In the genomic region with DNA sequence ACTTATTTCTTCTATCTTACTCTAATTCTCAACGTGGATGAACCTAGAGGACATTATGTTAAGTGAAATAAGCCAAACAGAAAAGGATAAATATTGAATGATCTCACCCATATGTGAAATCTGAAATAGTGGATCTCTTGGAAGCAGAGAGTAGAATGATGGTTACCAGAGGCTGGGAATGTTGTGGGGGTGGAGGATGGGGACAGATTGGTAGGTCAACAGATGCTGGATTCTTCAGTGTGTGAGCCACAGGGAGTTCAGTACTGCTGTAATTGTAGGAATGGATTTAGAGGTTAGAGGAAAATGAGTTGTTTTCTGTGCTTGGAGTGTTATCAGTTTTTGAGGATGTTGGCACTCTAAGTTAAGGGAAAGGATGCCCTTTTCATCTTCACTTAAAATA, we compare ENCODE assay signal across 37 cellular contexts.
A peak's percentile ranks its signal among the peaks of the same experiment; 100 is the strongest.
DNase-seq lines count a peak whose midpoint lies in the region; TF ChIP-seq lines count a peak whose summit lies in the region.
"Had no signal": no experiment of that assay in that cellular context is flagged by ENCODE, and none has a peak within 500 bp of the region (broad histone marks: within the 10 kb centered on the region; RNA-seq: fewer than 3 reads in every experiment).

No MANE protein-coding gene starts in this region.

- no peaks in the 10 kb centered on the region for H3K27me3 ChIP-seq in brain microvascular endothelial cell (replicated peaks)
- H3K27me3 ChIP-seq: breast epithelium, colonic mucosa, sigmoid colon, tibial nerve had no signal

- DNase-seq in NCI-H1694 treated with DMSO at 0.1 percent for 48 hours (lab: John Stamatoyannopoulos, UW) (peak; percentile 26), NCI-H1694 (lab: John Stamatoyannopoulos, UW) (no peak), brain microvascular endothelial cell (peak; percentile 41), foreskin fibroblast (peak; percentile 45 to 77), GM20000 (ENCODE audit: low spot score) (no peak), NCI-H187 (lab: John Stamatoyannopoulos, UW) (no peak), NCI-H226 (no peak)
- no peak for DNase-seq in stimulated activated CD4-positive, alpha-beta T cell treated with anti-CD3 and anti-CD28 coated beads, Interleukin-4, amount 100 ng/mL, for 24 hours
- DNase-seq: activated CD4-positive, alpha-beta T cell treated with anti-CD3 and anti-CD28 coated beads for 48 hours; activated CD8-positive, alpha-beta memory T cell treated with anti-CD3 and anti-CD28 coated beads for 24 hours; activated T-cell treated with anti-CD3 and anti-CD28 coated beads for 4 hours; AML-193; amygdala; CD4-positive, alpha-beta memory T cell; colonic mucosa; effector CD8-positive, alpha-beta T cell; kidney; left ventricle myocardium superior; MM.1S; naive thymus-derived CD8-positive, alpha-beta T cell; NCI-H1105 treated with DMSO at 0.1 percent for 48 hours; NCI-H2029 treated with DMSO at 0.1 percent for 48 hours; NCI-H345; occipital lobe; psoas muscle; SHP77 treated with DMSO at 0.1 percent for 48 hours; sigmoid colon; stimulated activated CD4-positive, alpha-beta T cell treated with anti-CD3 and anti-CD28 coated beads, Interleukin-4, amount 100 ng/mL, for 4 hours; SW 1271; WERI-Rb-1 had no signal

- no peak for TF ChIP-seq CTCF in brain microvascular endothelial cell (IDR thresholded peaks at IDR 0.05; ENCODE audit: low read depth, low read length, missing control alignments)
- TF ChIP-seq CTCF in foreskin fibroblast (IDR thresholded peaks at IDR 0.05; ENCODE audit: low read depth, low read length) = no peak
- no peak for TF ChIP-seq CTCF in GM20000 (IDR thresholded peaks at IDR 0.05; ENCODE audit: extremely low read depth, missing control alignments)

- in situ Hi-C loops in brain microvascular endothelial cell (cut with HindIII; ENCODE audit: low pct_ligation_motif_present, low sequenced_read_pairs) = no loop called here

- no peak overlapping the region for H3K27ac ChIP-seq in brain microvascular endothelial cell
- H3K27ac ChIP-seq: 22Rv1, colonic mucosa, epithelial cell of prostate, KMS-11, psoas muscle, sigmoid colon, WERI-Rb-1 had no signal

- H3K4me3 ChIP-seq in brain microvascular endothelial cell (ENCODE audit: low read depth, low read length) (no peak overlapping the region), foreskin fibroblast (ENCODE audit: low read depth in 1 of 2, low read length in 2 of 2) (no peak overlapping the region)
- H3K4me3 ChIP-seq: breast epithelium, colonic mucosa, GM12878, HAP-1, psoas muscle, sigmoid colon, tibial nerve had no signal

- no peaks in the 10 kb centered on the region for H3K36me3 ChIP-seq in brain microvascular endothelial cell (replicated peaks)
- H3K36me3 ChIP-seq: breast epithelium, colonic mucosa, HAP-1, sigmoid colon, tibial nerve, WERI-Rb-1 had no signal

Comparison
In these comparisons a context has a peak if more than half of its experiments do, and no peak if none do; other contexts are left out.
1. DNase-seq: peak in NCI-H1694 treated with DMSO at 0.1 percent for 48 hours (single experiment), brain microvascular endothelial cell (single experiment) and foreskin fibroblast (2 of 2); none in NCI-H1694 (single experiment), stimulated activated CD4-positive, alpha-beta T cell treated with anti-CD3 and anti-CD28 coated beads, Interleukin-4, amount 100 ng/mL, for 24 hours (single experiment), GM20000 (single experiment), NCI-H187 (0 of 2) and NCI-H226 (single experiment).